In the genomic region with DNA sequence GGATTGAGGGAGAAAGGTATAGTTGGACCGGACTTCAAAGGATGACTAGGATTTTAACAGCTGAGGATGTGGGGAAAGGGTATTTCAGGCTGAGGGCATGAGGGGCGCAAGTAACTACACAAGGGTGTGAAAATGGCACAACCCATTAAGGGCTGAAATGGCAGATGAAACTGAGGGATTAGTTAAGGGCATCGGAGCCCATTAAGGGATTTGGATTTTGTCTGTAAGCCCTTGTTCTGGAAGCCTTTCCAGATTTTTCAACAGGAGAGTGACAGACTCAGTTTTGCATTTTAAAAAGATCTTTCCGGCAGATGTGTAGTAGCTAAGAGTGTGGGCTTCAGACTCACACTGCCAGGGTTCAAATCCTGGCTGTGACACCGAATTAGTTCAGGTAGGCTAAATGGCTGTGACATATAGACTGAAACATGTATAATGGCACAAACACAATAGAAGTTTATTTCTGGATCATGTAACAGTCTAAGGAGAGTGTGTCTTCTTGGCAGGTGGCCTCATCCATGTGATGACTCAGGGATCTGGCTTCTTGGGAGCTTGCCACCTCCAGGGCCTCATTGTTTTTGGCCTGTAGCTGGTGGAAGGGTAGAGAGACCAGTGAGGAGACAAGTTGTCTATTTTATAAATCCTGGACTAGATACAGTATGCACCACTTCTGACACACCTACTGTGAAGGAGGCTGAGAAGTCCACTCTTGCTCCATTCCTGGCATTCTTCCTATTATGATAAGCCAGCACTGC, we compare ENCODE assay signal across 1 cellular context.
TF ChIP-seq lines count a peak whose summit lies in the region.

No MANE protein-coding gene starts in this region.

TF ChIP-seq in IMR-90, 13 proteins besides CTCF, POLR2A, EP300 and RAD21:
- TF ChIP-seq MAFK (IDR thresholded peaks at IDR 0.05; ENCODE audit: low read depth, low read length) (no peak; the same call in 1 of the 2 replicates), RCOR1 (IDR thresholded peaks at IDR 0.05; ENCODE audit: insufficient replicate concordance, low read length) (no peak), SMC3 (IDR thresholded peaks at IDR 0.05; ENCODE audit: low read depth, low read length) (no peak), BHLHE40 (IDR thresholded peaks at IDR 0.05; ENCODE audit: low read depth, low read length) (no peak), NFE2L2 (IDR thresholded peaks at IDR 0.05; ENCODE audit: low read depth, low read length) (no peak), MAZ (IDR thresholded peaks at IDR 0.05; ENCODE audit: borderline replicate concordance, low read depth, low read length) (no peak), MXI1 (IDR thresholded peaks at IDR 0.05; ENCODE audit: borderline replicate concordance, low read depth, low read length) (no peak), RFX5 (IDR thresholded peaks at IDR 0.05; ENCODE audit: low read depth, low read length) (no peak), FOS (IDR thresholded peaks at IDR 0.05; ENCODE audit: low read depth, low read length) (no peak), CEBPB (IDR thresholded peaks at IDR 0.05; ENCODE audit: low read depth, low read length) (no peak), CHD1 (IDR thresholded peaks at IDR 0.05; ENCODE audit: low read depth, low read length) (no peak)
- TF ChIP-seq, protein P1, sequence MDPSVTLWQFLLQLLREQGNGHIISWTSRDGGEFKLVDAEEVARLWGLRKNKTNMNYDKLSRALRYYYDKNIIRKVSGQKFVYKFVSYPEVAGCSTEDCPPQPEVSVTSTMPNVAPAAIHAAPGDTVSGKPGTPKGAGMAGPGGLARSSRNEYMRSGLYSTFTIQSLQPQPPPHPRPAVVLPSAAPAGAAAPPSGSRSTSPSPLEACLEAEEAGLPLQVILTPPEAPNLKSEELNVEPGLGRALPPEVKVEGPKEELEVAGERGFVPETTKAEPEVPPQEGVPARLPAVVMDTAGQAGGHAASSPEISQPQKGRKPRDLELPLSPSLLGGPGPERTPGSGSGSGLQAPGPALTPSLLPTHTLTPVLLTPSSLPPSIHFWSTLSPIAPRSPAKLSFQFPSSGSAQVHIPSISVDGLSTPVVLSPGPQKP (IDR thresholded peaks at IDR 0.05; ENCODE audit: borderline replicate concordance, low read depth, low read length), result no peak
- TF ChIP-seq, protein P2, sequence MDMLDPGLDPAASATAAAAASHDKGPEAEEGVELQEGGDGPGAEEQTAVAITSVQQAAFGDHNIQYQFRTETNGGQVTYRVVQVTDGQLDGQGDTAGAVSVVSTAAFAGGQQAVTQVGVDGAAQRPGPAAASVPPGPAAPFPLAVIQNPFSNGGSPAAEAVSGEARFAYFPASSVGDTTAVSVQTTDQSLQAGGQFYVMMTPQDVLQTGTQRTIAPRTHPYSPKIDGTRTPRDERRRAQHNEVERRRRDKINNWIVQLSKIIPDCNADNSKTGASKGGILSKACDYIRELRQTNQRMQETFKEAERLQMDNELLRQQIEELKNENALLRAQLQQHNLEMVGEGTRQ (IDR thresholded peaks at IDR 0.05; ENCODE audit: low read depth, low read length), result no peak
